Comparison of ENCODE assay signal across 7 cellular contexts in genomic region chr1:233983811-233984210, GRCh38.
"Had no signal": no experiment of that assay in that cellular context is flagged by ENCODE, and none has a peak within 500 bp of the region (broad histone marks: within the 10 kb centered on the region; RNA-seq: fewer than 3 reads in every experiment).

No MANE protein-coding gene starts in this region.

- DNase-seq: GM23248, H9, HCEC 1CT, KBM-7 had no signal

- H3K9ac ChIP-seq: GM23248 had no signal

- H3K27ac ChIP-seq: GM23248 had no signal

- FAIRE-seq: H1, H54, HTR-8/SVneo had no signal

- H2AFZ ChIP-seq: GM23248 had no signal

- H3K4me3 ChIP-seq: GM23248 had no signal
